In genomic region chr7:30923009-30923773, GRCh38 we compare ENCODE assay signal across 17 cellular contexts. TPM values are rescaled to one million over a fixed set of nuclear protein-coding genes. Genes with fewer than 3 reads are reported as not detected.
DNase-seq lines count a peak whose midpoint lies in the region; ATAC-seq and TF ChIP-seq lines count a peak whose summit lies in the region.
"Had no signal": no experiment of that assay in that cellular context is flagged by ENCODE, and none has a peak within 500 bp of the region (broad histone marks: within the 10 kb centered on the region; RNA-seq: fewer than 3 reads in every experiment).

No MANE protein-coding gene starts in this region.

- peaks cover 7% of the 10 kb centered on the region for H3K9me3 ChIP-seq in left ventricle myocardium inferior (replicated peaks)

- no peak for TF ChIP-seq CTCF in WTC11 (IDR thresholded peaks at IDR 0.05)
- no peak for TF ChIP-seq CTCF in left ventricle myocardium inferior (IDR thresholded peaks at IDR 0.05; ENCODE audit: borderline replicate concordance)

- no peaks in the 10 kb centered on the region for H3K4me1 Mint-ChIP-seq in WTC11
- H3K4me1 Mint-ChIP-seq: CD8-positive, alpha-beta memory T cell had no signal

- no peak for ATAC-seq in WTC11
- ATAC-seq in GM18502 (IDR thresholded peaks at IDR 0.05; ENCODE audit: poor library complexity, unreplicated experiment) = no peak
- ATAC-seq in GM19035 (IDR thresholded peaks at IDR 0.05; ENCODE audit: unreplicated experiment) = no peak

- no peaks in the 10 kb centered on the region for H3K27me3 ChIP-seq in left ventricle myocardium inferior (ENCODE audit: low read depth)
- H3K27me3 ChIP-seq: brain microvascular endothelial cell had no signal

- no peaks in the 10 kb centered on the region for H3K36me3 Mint-ChIP-seq in WTC11
- H3K36me3 Mint-ChIP-seq: CD8-positive, alpha-beta memory T cell had no signal

- peak overlapping the region; percentile 92 for H3K27ac ChIP-seq in left ventricle myocardium inferior (replicated peaks)
- H3K27ac ChIP-seq: brain microvascular endothelial cell had no signal

- peaks cover 49% of the 10 kb centered on the region for H3K36me3 ChIP-seq in left ventricle myocardium inferior
- H3K36me3 ChIP-seq: brain microvascular endothelial cell had no signal

- peaks cover 80% of the 10 kb centered on the region for H3K4me1 ChIP-seq in left ventricle myocardium inferior

- POLR2A ChIA-PET in WTC11 (lab: Charles Lee) = no interaction called here

- peaks cover 13% of the 10 kb centered on the region for H3K9me3 Mint-ChIP-seq in WTC11

- no peak overlapping the region for H3K4me3 ChIP-seq in left ventricle myocardium inferior

- no peak overlapping the region for H3K27ac Mint-ChIP-seq in WTC11
- H3K27ac Mint-ChIP-seq: CD8-positive, alpha-beta memory T cell had no signal

- CTCF ChIA-PET in WTC11 (lab: Charles Lee) = interaction anchor here (1.1 to 2.0 kb wide), 4 partner anchors 15 to 60 kb away, joined by 4 to 7 read pairs (median 6); no protein-coding TSS in a partner anchor

- DNase-seq in D341Med (ENCODE audit: low spot score) (peak; percentile 4), WTC11 (ENCODE audit: low spot score) (peak; percentile 7), left ventricle myocardium inferior (peak; percentile 7), posterior cingulate gyrus (peak in 7 of 10 donors; percentile 2 to 78 (median 8)), inferior parietal cortex (ENCODE audit: extremely low spot score) (no peak), middle frontal gyrus (ENCODE audit: extremely low spot score, low spot score) (no peak)
- DNase-seq: brain microvascular endothelial cell, GF-D8, IMR-90, mesendoderm, NCI-H1436 treated with DMSO at 0.1 percent for 48 hours, NCI-H526, SHP77 had no signal

- H3K27me3 Mint-ChIP-seq in WTC11 (ENCODE audit: low read depth) = no peaks in the 10 kb centered on the region

- intact Hi-C loops in left ventricle myocardium inferior (cut with micrococcal nuclease) (no loop called here), posterior cingulate gyrus (cut with DNase I) (no loop called here)

- no peak overlapping the region for H3K4me3 Mint-ChIP-seq in WTC11
- H3K4me3 Mint-ChIP-seq: CD8-positive, alpha-beta memory T cell had no signal

TF ChIP-seq in WTC11, 78 proteins besides CTCF, POLR2A, EP300 and RAD21 (continues in another document):
- no peak for TF ChIP-seq GRHL2 (CRISPR knock-in tag; IDR thresholded peaks at IDR 0.05; ENCODE audit: insufficient replicate concordance, severe bottlenecking)
- TF ChIP-seq ZNF671 (CRISPR knock-in tag; IDR thresholded peaks at IDR 0.05) = no peak
- no peak for TF ChIP-seq RELA (CRISPR knock-in tag; IDR thresholded peaks at IDR 0.05; ENCODE audit: borderline replicate concordance)
- TF ChIP-seq ATF1 (CRISPR knock-in tag; IDR thresholded peaks at IDR 0.05) = no peak
- no peak for TF ChIP-seq SMAD4 (CRISPR knock-in tag; IDR thresholded peaks at IDR 0.05)
- TF ChIP-seq, protein P1, sequence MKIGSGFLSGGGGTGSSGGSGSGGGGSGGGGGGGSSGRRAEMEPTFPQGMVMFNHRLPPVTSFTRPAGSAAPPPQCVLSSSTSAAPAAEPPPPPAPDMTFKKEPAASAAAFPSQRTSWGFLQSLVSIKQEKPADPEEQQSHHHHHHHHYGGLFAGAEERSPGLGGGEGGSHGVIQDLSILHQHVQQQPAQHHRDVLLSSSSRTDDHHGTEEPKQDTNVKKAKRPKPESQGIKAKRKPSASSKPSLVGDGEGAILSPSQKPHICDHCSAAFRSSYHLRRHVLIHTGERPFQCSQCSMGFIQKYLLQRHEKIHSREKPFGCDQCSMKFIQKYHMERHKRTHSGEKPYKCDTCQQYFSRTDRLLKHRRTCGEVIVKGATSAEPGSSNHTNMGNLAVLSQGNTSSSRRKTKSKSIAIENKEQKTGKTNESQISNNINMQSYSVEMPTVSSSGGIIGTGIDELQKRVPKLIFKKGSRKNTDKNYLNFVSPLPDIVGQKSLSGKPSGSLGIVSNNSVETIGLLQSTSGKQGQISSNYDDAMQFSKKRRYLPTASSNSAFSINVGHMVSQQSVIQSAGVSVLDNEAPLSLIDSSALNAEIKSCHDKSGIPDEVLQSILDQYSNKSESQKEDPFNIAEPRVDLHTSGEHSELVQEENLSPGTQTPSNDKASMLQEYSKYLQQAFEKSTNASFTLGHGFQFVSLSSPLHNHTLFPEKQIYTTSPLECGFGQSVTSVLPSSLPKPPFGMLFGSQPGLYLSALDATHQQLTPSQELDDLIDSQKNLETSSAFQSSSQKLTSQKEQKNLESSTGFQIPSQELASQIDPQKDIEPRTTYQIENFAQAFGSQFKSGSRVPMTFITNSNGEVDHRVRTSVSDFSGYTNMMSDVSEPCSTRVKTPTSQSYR (CRISPR knock-in tag; IDR thresholded peaks at IDR 0.05) = no peak
- no peak for TF ChIP-seq GTF2I (CRISPR knock-in tag; conservative IDR thresholded peaks at IDR 0.05)
- TF ChIP-seq, protein P2, sequence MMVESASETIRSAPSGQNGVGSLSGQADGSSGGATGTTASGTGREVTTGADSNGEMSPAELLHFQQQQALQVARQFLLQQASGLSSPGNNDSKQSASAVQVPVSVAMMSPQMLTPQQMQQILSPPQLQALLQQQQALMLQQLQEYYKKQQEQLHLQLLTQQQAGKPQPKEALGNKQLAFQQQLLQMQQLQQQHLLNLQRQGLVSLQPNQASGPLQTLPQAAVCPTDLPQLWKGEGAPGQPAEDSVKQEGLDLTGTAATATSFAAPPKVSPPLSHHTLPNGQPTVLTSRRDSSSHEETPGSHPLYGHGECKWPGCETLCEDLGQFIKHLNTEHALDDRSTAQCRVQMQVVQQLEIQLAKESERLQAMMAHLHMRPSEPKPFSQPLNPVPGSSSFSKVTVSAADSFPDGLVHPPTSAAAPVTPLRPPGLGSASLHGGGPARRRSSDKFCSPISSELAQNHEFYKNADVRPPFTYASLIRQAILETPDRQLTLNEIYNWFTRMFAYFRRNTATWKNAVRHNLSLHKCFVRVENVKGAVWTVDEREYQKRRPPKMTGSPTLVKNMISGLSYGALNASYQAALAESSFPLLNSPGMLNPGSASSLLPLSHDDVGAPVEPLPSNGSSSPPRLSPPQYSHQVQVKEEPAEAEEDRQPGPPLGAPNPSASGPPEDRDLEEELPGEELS (CRISPR knock-in tag; IDR thresholded peaks at IDR 0.05) = no peak
- no peak for TF ChIP-seq FOXK1 (CRISPR knock-in tag; IDR thresholded peaks at IDR 0.05)
- no peak for TF ChIP-seq HMGA2 (CRISPR knock-in tag; IDR thresholded peaks at IDR 0.05)
- no peak for TF ChIP-seq AFF4 (CRISPR knock-in tag; IDR thresholded peaks at IDR 0.05; ENCODE audit: borderline replicate concordance)
- no peak for TF ChIP-seq STAT6 (CRISPR knock-in tag; conservative IDR thresholded peaks at IDR 0.05; ENCODE audit: low read depth)

RNA-seq across cellular contexts. Expression of gene AQP1, which starts 11.5 kb away (rescaled TPM):
- total RNA-seq in WTC11 (2021) (0.81 to 1.4 TPM (median 1.1 TPM) in 3 replicates), left ventricle myocardium inferior (253 TPM)

RNA-seq across cellular contexts. Expression of gene GHRHR, which starts 40.6 kb away (rescaled TPM):
- total RNA-seq in WTC11 (2021) (4.0 to 6.6 TPM (median 5.0 TPM) in 3 replicates), left ventricle myocardium inferior (not detected)
- total RNA-seq: CD8-positive, alpha-beta memory T cell; endothelial cell of umbilical vein; IMR-90 had no signal

Comparison
In these comparisons a context has a peak if more than half of its experiments do, and no peak if none do; other contexts are left out.
1. DNase-seq: peak in D341Med (single experiment), WTC11 (single experiment), left ventricle myocardium inferior (single experiment) and posterior cingulate gyrus (7 of 10); none in inferior parietal cortex (single experiment) and middle frontal gyrus (single experiment).
2. RNA of gene AQP1, which starts 11.5 kb away (total RNA-seq): 253 TPM in left ventricle myocardium inferior (single experiment); 0.81 to 1.4 TPM in WTC11; every median in the first group is over 100 times any median in the second.